In genomic region chr10:30687698-30688213, GRCh38 we compare ENCODE assay signal across 8 cellular contexts. TPM values are rescaled to one million over a fixed set of nuclear protein-coding genes. Genes with fewer than 3 reads are reported as not detected.
DNase-seq lines count a peak whose midpoint lies in the region; ATAC-seq and TF ChIP-seq lines count a peak whose summit lies in the region.

No MANE protein-coding gene starts in this region.

- ATAC-seq in HG03045 (IDR thresholded peaks at IDR 0.05; ENCODE audit: unreplicated experiment): peak; percentile 77
- ATAC-seq in activated CD8-positive, alpha-beta T cell treated with anti-CD3 and anti-CD28 coated beads, Interleukin-2, amount 10 ng/mL, durations not matched to agents 7 days and 5 days: peak; percentile 86
- no peak for ATAC-seq in GM21619 (IDR thresholded peaks at IDR 0.05; ENCODE audit: unreplicated experiment)

- H3K4me3 Mint-ChIP-seq in activated CD8-positive, alpha-beta T cell treated with anti-CD3 and anti-CD28 coated beads, Interleukin-2, amount 10 ng/mL, durations not matched to agents 7 days and 5 days: no peak overlapping the region

- no peak overlapping the region for H3K27ac Mint-ChIP-seq in activated CD8-positive, alpha-beta T cell treated with anti-CD3 and anti-CD28 coated beads, Interleukin-2, amount 10 ng/mL, durations not matched to agents 7 days and 5 days

- peaks cover 29% of the 10 kb centered on the region for H3K4me1 Mint-ChIP-seq in activated CD8-positive, alpha-beta T cell treated with anti-CD3 and anti-CD28 coated beads, Interleukin-2, amount 10 ng/mL, durations not matched to agents 7 days and 5 days (ENCODE audit: low read depth)

- DNase-seq in GM12864 (ENCODE audit: low read depth): no peak
- peak; percentile 80 for DNase-seq in NCI-H82 (lab: John Stamatoyannopoulos, UW)
- peak; percentile 84 for DNase-seq in activated CD8-positive, alpha-beta T cell treated with anti-CD3 and anti-CD28 coated beads, Interleukin-2, amount 10 ng/mL, durations not matched to agents 7 days and 5 days
- peak; percentile 65 for DNase-seq in effector CD8-positive, alpha-beta T cell (lab: John Stamatoyannopoulos, UW)
- DNase-seq in medulla oblongata (ENCODE audit: extremely low spot score): peak; percentile 72
- peak; percentile 48 to 53 for DNase-seq in stimulated activated CD8-positive, alpha-beta memory T cell treated with anti-CD3 and anti-CD28 coated beads, Interleukin-15, amount 100 ng/mL, for 4 hours (ENCODE audit: low read depth in 2 of 2)

- no peaks in the 10 kb centered on the region for H3K36me3 Mint-ChIP-seq in activated CD8-positive, alpha-beta T cell treated with anti-CD3 and anti-CD28 coated beads, Interleukin-2, amount 10 ng/mL, durations not matched to agents 7 days and 5 days (ENCODE audit: low read depth)

- H3K9me3 Mint-ChIP-seq in activated CD8-positive, alpha-beta T cell treated with anti-CD3 and anti-CD28 coated beads, Interleukin-2, amount 10 ng/mL, durations not matched to agents 7 days and 5 days (ENCODE audit: insufficient read depth): no peaks in the 10 kb centered on the region

- CTCF ChIA-PET in activated CD8-positive, alpha-beta T cell treated with anti-CD3 and anti-CD28 coated beads, Interleukin-2, amount 10 ng/mL, durations not matched to agents 7 days and 5 days (lab: Charles Lee): interaction anchor here (0.6 to 8.0 kb wide), 41 partner anchors 7 to 1363 kb away, joined by 3 to 106 read pairs (median 4); partner anchors contain the start of gene ZNF438

- H3K4me3 ChIP-seq in GM12864 (ENCODE audit: low read depth, low read length): no peak overlapping the region

- peak; percentile 90 for TF ChIP-seq CTCF in GM12864 (IDR thresholded peaks at IDR 0.05; ENCODE audit: low read depth, low read length, missing control alignments)

- POLR2A ChIA-PET in activated CD8-positive, alpha-beta T cell treated with anti-CD3 and anti-CD28 coated beads, Interleukin-2, amount 10 ng/mL, durations not matched to agents 7 days and 5 days (lab: Charles Lee): interaction anchor here (1.1 to 2.3 kb wide), 2 partner anchors 14 to 29 kb away, joined by 6 to 9 read pairs; no protein-coding TSS in a partner anchor

- peaks cover 16% of the 10 kb centered on the region for H3K27me3 Mint-ChIP-seq in activated CD8-positive, alpha-beta T cell treated with anti-CD3 and anti-CD28 coated beads, Interleukin-2, amount 10 ng/mL, durations not matched to agents 7 days and 5 days (ENCODE audit: low read depth)

RNA-seq across cellular contexts. Expression of gene LYZL2, which starts 58.2 kb away (rescaled TPM):
- not detected for total RNA-seq in activated CD8-positive, alpha-beta T cell treated with anti-CD3 and anti-CD28 coated beads, Interleukin-2, amount 10 ng/mL, durations not matched to agents 7 days and 5 days
